Comparison of ENCODE assay signal across 7 cellular contexts in the genomic region with DNA sequence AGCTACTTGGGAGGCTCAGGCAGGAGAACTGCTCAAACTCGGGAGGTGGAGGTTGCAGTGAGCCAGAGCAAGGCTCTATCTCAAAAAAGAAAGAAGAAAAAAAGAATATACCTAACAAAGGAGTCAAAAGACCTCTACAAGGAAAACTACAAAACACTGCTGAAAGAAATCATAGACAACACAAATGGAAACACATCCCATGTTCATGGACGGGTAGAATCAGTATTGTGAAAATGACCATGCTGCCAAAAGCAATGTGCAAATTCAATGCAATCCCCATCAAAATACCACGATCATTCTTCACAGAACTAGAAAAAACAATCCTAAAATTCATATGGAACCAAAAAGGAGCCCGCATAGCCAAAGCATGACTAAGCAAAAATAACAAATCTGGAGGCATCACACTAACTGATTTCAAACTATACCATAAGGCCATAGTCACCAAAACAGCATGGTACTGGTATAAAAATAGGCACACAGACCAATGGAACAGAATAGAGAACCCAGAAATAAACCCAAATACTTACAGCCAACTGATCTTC. TPM values are rescaled to one million over a fixed set of nuclear protein-coding genes. Genes with fewer than 3 reads are reported as not detected.
DNase-seq lines count a peak whose midpoint lies in the region; ATAC-seq and TF ChIP-seq lines count a peak whose summit lies in the region.
"Not testable (repeated sequence)": the region's sequence is repeated elsewhere in the genome, so short reads cannot be mapped to it uniquely, and the experiment has no call there.

No MANE protein-coding gene starts in this region.

- POLR2A ChIA-PET in naive thymus-derived CD8-positive, alpha-beta T cell (lab: Charles Lee), result interaction anchor here (2.7 kb wide), 1 partner anchor 91 kb away, joined by 16 read pairs; a partner anchor contains a TSS

- H3K4me3 Mint-ChIP-seq in IgD-negative memory B cell, result peak overlapping the region in 3 of 4 donors; percentile 6 to 77 (median 72)
- not testable (repeated sequence) for H3K4me3 Mint-ChIP-seq in activated T-cell treated with anti-CD3 and anti-CD28 coated beads, Interleukin-2, amount 50 U/mL, for 24 hours; chondrocyte (ENCODE audit: unreplicated experiment); stimulated activated naive CD8-positive, alpha-beta T cell treated with anti-CD3 and anti-CD28 coated beads, Interleukin-15, Interleukin-2, amounts not matched to agents 100 ng/mL and 50 ng/mL, for 24 hours
- H3K4me3 Mint-ChIP-seq in activated naive CD8-positive, alpha-beta T cell, result peak overlapping the region; percentile 48
- peak overlapping the region in 4 of 10 donors; percentile 10 to 61 (median 42) for H3K4me3 Mint-ChIP-seq in naive thymus-derived CD8-positive, alpha-beta T cell

- H3K27ac Mint-ChIP-seq in IgD-negative memory B cell (peak overlapping the region in 1 of 3 donors; percentile 33), chondrocyte (ENCODE audit: unreplicated experiment) (peak overlapping the region; percentile 51)
- peak overlapping the region; percentile 61 for H3K27ac Mint-ChIP-seq in activated T-cell treated with anti-CD3 and anti-CD28 coated beads, Interleukin-2, amount 50 U/mL, for 24 hours
- H3K27ac Mint-ChIP-seq in activated naive CD8-positive, alpha-beta T cell, result peak overlapping the region; percentile 34
- peak overlapping the region in 6 of 10 donors; percentile 4 to 60 (median 30) for H3K27ac Mint-ChIP-seq in naive thymus-derived CD8-positive, alpha-beta T cell
- peak overlapping the region; percentile 15 for H3K27ac Mint-ChIP-seq in stimulated activated naive CD8-positive, alpha-beta T cell treated with anti-CD3 and anti-CD28 coated beads, Interleukin-15, Interleukin-2, amounts not matched to agents 100 ng/mL and 50 ng/mL, for 24 hours

- not testable (repeated sequence) for ATAC-seq in naive thymus-derived CD8-positive, alpha-beta T cell

- DNase-seq in EH (ENCODE audit: low read depth), result peak; percentile 46
- DNase-seq in activated T-cell treated with anti-CD3 and anti-CD28 coated beads, Interleukin-2, amount 50 U/mL, for 24 hours; chondrocyte (ENCODE audit: low spot score); naive thymus-derived CD8-positive, alpha-beta T cell: not testable (repeated sequence)

- not testable (repeated sequence) for H3K9me3 Mint-ChIP-seq in IgD-negative memory B cell; activated naive CD8-positive, alpha-beta T cell (ENCODE audit: low read depth)
- peaks cover 23% of the 10 kb centered on the region for H3K9me3 Mint-ChIP-seq in activated T-cell treated with anti-CD3 and anti-CD28 coated beads, Interleukin-2, amount 50 U/mL, for 24 hours
- H3K9me3 Mint-ChIP-seq in chondrocyte (ENCODE audit: low read depth), result peaks cover 24% of the 10 kb centered on the region
- peaks cover 0 to 20% (median 15%) of the 10 kb centered on the region in 9 donors for H3K9me3 Mint-ChIP-seq in naive thymus-derived CD8-positive, alpha-beta T cell
- peaks cover 14% of the 10 kb centered on the region for H3K9me3 Mint-ChIP-seq in stimulated activated naive CD8-positive, alpha-beta T cell treated with anti-CD3 and anti-CD28 coated beads, Interleukin-15, Interleukin-2, amounts not matched to agents 100 ng/mL and 50 ng/mL, for 24 hours

- H3K4me1 Mint-ChIP-seq in IgD-negative memory B cell (peaks cover 26 to 46% (median 31%) of the 10 kb centered on the region in 3 donors), chondrocyte (ENCODE audit: low read depth) (peaks cover 11% of the 10 kb centered on the region)
- H3K4me1 Mint-ChIP-seq in activated T-cell treated with anti-CD3 and anti-CD28 coated beads, Interleukin-2, amount 50 U/mL, for 24 hours (ENCODE audit: low read depth), result peaks cover 65% of the 10 kb centered on the region
- peaks cover 70% of the 10 kb centered on the region for H3K4me1 Mint-ChIP-seq in activated naive CD8-positive, alpha-beta T cell (ENCODE audit: low read depth)
- peaks cover 27 to 74% (median 64%) of the 10 kb centered on the region in 4 donors for H3K4me1 Mint-ChIP-seq in naive thymus-derived CD8-positive, alpha-beta T cell
- H3K4me1 Mint-ChIP-seq in stimulated activated naive CD8-positive, alpha-beta T cell treated with anti-CD3 and anti-CD28 coated beads, Interleukin-15, Interleukin-2, amounts not matched to agents 100 ng/mL and 50 ng/mL, for 24 hours (ENCODE audit: low read depth), result peaks cover 66% of the 10 kb centered on the region

- TF ChIP-seq CTCF in chondrocyte (IDR thresholded peaks at IDR 0.05), result not testable (repeated sequence)

- H3K36me3 Mint-ChIP-seq in IgD-negative memory B cell, result peaks cover 11% of the 10 kb centered on the region
- peaks cover 62% of the 10 kb centered on the region for H3K36me3 Mint-ChIP-seq in activated T-cell treated with anti-CD3 and anti-CD28 coated beads, Interleukin-2, amount 50 U/mL, for 24 hours (ENCODE audit: low read depth)
- H3K36me3 Mint-ChIP-seq in activated naive CD8-positive, alpha-beta T cell, result peaks cover 32% of the 10 kb centered on the region
- H3K36me3 Mint-ChIP-seq in chondrocyte (ENCODE audit: low read depth), result peaks cover 18% of the 10 kb centered on the region
- peaks cover 19 to 44% (median 28%) of the 10 kb centered on the region in 3 donors for H3K36me3 Mint-ChIP-seq in naive thymus-derived CD8-positive, alpha-beta T cell
- peaks cover 45% of the 10 kb centered on the region for H3K36me3 Mint-ChIP-seq in stimulated activated naive CD8-positive, alpha-beta T cell treated with anti-CD3 and anti-CD28 coated beads, Interleukin-15, Interleukin-2, amounts not matched to agents 100 ng/mL and 50 ng/mL, for 24 hours (ENCODE audit: low read depth)

- not testable (repeated sequence) for H3K27me3 Mint-ChIP-seq in IgD-negative memory B cell; activated T-cell treated with anti-CD3 and anti-CD28 coated beads, Interleukin-2, amount 50 U/mL, for 24 hours; activated naive CD8-positive, alpha-beta T cell; chondrocyte (ENCODE audit: low read depth); naive thymus-derived CD8-positive, alpha-beta T cell; stimulated activated naive CD8-positive, alpha-beta T cell treated with anti-CD3 and anti-CD28 coated beads, Interleukin-15, Interleukin-2, amounts not matched to agents 100 ng/mL and 50 ng/mL, for 24 hours

RNA-seq across cellular contexts. Expression of a gene that starts 5.5 kb away (rescaled TPM):
- polyA plus RNA-seq in IgD-negative memory B cell, result 15.2 TPM
- 10.6 to 11.7 TPM (median 10.8 TPM) in 3 replicates for total RNA-seq in chondrocyte
- 10 to 100 TPM; 40.6 to 41.4 TPM for total RNA-seq in naive thymus-derived CD8-positive, alpha-beta T cell
- polyA plus RNA-seq in naive thymus-derived CD8-positive, alpha-beta T cell, result 10 to 100 TPM; 18.7 to 21.6 (median 20.5) TPM
